1 cellular context compared by ENCODE assay signal in genomic region chr13:21987793-21988192, GRCh38.
TF ChIP-seq lines count a peak whose summit lies in the region.

No MANE protein-coding gene starts in this region.

TF ChIP-seq in K562, 482 proteins besides CTCF, POLR2A, EP300 and RAD21 (continued from another document and continues in another):
- no peak for TF ChIP-seq RREB1 (CRISPR knock-in tag; IDR thresholded peaks at IDR 0.05)
- no peak for TF ChIP-seq CGGBP1 (CRISPR knock-in tag; IDR thresholded peaks at IDR 0.05)
- no peak for TF ChIP-seq KDM4B (IDR thresholded peaks at IDR 0.05; ENCODE audit: borderline replicate concordance in 2 of 2, low read depth in 1 of 2)
- TF ChIP-seq RBM22 (IDR thresholded peaks at IDR 0.05; ENCODE audit: low read depth, low read length, poor library complexity, severe bottlenecking): no peak
- no peak for TF ChIP-seq HIVEP1 (CRISPR knock-in tag; IDR thresholded peaks at IDR 0.05)
- TF ChIP-seq MYC (IDR thresholded peaks at IDR 0.05; ENCODE audit: low read depth, low read length): no peak
- no peak for TF ChIP-seq MYC (CRISPR knock-in tag; IDR thresholded peaks at IDR 0.05; ENCODE audit: borderline replicate concordance, low read depth)
- TF ChIP-seq ZNF165 (CRISPR knock-in tag; IDR thresholded peaks at IDR 0.05; ENCODE audit: borderline replicate concordance): no peak
- no peak for TF ChIP-seq ZNF75A (CRISPR knock-in tag; IDR thresholded peaks at IDR 0.05)
- no peak for TF ChIP-seq BMI1 (IDR thresholded peaks at IDR 0.05; ENCODE audit: low read length)
- no peak for TF ChIP-seq POLR2H (tag; IDR thresholded peaks at IDR 0.05; ENCODE audit: low read depth)
- no peak for TF ChIP-seq HMBOX1 (IDR thresholded peaks at IDR 0.05)
- TF ChIP-seq PURB (CRISPR knock-in tag; IDR thresholded peaks at IDR 0.05; ENCODE audit: low read depth): no peak
- 0 out of 2 replicates have a peak, but pooled peaks have one; percentile 21 for TF ChIP-seq MEF2D (tag; conservative IDR thresholded peaks at IDR 0.05; ENCODE audit: low read depth)
- TF ChIP-seq MCM2 (IDR thresholded peaks at IDR 0.05; ENCODE audit: low read depth): no peak
- TF ChIP-seq FOXK1 (CRISPR knock-in tag; IDR thresholded peaks at IDR 0.05; ENCODE audit: borderline replicate concordance): no peak
- peak; percentile 73; the same call in 1 of the 2 replicates for TF ChIP-seq ZNF766 (CRISPR knock-in tag; conservative IDR thresholded peaks at IDR 0.05)
- no peak for TF ChIP-seq E2F1 (CRISPR knock-in tag; IDR thresholded peaks at IDR 0.05)
- TF ChIP-seq ZNF197 (CRISPR knock-in tag; IDR thresholded peaks at IDR 0.05; ENCODE audit: low read depth): no peak
- TF ChIP-seq CHAMP1 (IDR thresholded peaks at IDR 0.05): no peak
- TF ChIP-seq ZNF785 (CRISPR knock-in tag; IDR thresholded peaks at IDR 0.05): no peak
- TF ChIP-seq FOXJ2 (tag; IDR thresholded peaks at IDR 0.05): no peak
- TF ChIP-seq POLR2G (IDR thresholded peaks at IDR 0.05; ENCODE audit: low read depth, low read length): no peak
- TF ChIP-seq ZNF431 (CRISPR knock-in tag; IDR thresholded peaks at IDR 0.05): no peak
- no peak for TF ChIP-seq PHF8 (IDR thresholded peaks at IDR 0.05; ENCODE audit: borderline replicate concordance, low read length)
- no peak for TF ChIP-seq RAD51 (IDR thresholded peaks at IDR 0.05; ENCODE audit: borderline replicate concordance, low read depth)
- no peak for TF ChIP-seq DEAF1 (CRISPR knock-in tag; IDR thresholded peaks at IDR 0.05)
- TF ChIP-seq PTRF (tag; IDR thresholded peaks at IDR 0.05): no peak
- TF ChIP-seq HSF4 (CRISPR knock-in tag; IDR thresholded peaks at IDR 0.05; ENCODE audit: borderline replicate concordance): no peak
- no peak for TF ChIP-seq GATAD2B (IDR thresholded peaks at IDR 0.05; ENCODE audit: borderline replicate concordance)
- peak in 1 of 2 experiments; percentile 59; a peak in 1 of 4 replicates for TF ChIP-seq TRIM24 (IDR thresholded peaks at IDR 0.05)
- no peak for TF ChIP-seq NFE2L1 (tag; IDR thresholded peaks at IDR 0.05; ENCODE audit: borderline replicate concordance, low read depth)
- TF ChIP-seq DLX4 (CRISPR knock-in tag; IDR thresholded peaks at IDR 0.05): no peak
- no peak for TF ChIP-seq ERF (CRISPR knock-in tag; IDR thresholded peaks at IDR 0.05)
- no peak for TF ChIP-seq ZNF3 (CRISPR knock-in tag; IDR thresholded peaks at IDR 0.05)
- TF ChIP-seq TEAD4 (IDR thresholded peaks at IDR 0.05; ENCODE audit: low read length): peak; percentile 93
- no peak for TF ChIP-seq TEAD4 (CRISPR knock-in tag; IDR thresholded peaks at IDR 0.05; ENCODE audit: borderline replicate concordance)
- no peak for TF ChIP-seq GTF3C2 (IDR thresholded peaks at IDR 0.05; ENCODE audit: borderline replicate concordance, extremely low read depth, insufficient read length)
- TF ChIP-seq PRPF4 (IDR thresholded peaks at IDR 0.05; ENCODE audit: insufficient read depth, low read depth, low read length, poor library complexity, severe bottlenecking): no peak
- TF ChIP-seq RUNX1 (IDR thresholded peaks at IDR 0.05; ENCODE audit: low read depth): peak; percentile 77; the same call in 1 of the 2 replicates
- TF ChIP-seq THRAP3 (IDR thresholded peaks at IDR 0.05; ENCODE audit: borderline replicate concordance): no peak
- TF ChIP-seq LEF1 (IDR thresholded peaks at IDR 0.05): no peak; the same call in 1 of the 2 replicates
- TF ChIP-seq TEAD1 (CRISPR knock-in tag; IDR thresholded peaks at IDR 0.05): peak in 1 of 2 experiments; percentile 71; a peak in 2 of 4 replicates
- no peak for TF ChIP-seq KLF6 (CRISPR knock-in tag; IDR thresholded peaks at IDR 0.05; ENCODE audit: borderline replicate concordance)
- TF ChIP-seq MAFG (tag; conservative IDR thresholded peaks at IDR 0.05): no peak
- no peak for TF ChIP-seq PPARD (CRISPR knock-in tag; IDR thresholded peaks at IDR 0.05)
- no peak for TF ChIP-seq NR1H2 (CRISPR knock-in tag; IDR thresholded peaks at IDR 0.05)
- TF ChIP-seq PHF20 (IDR thresholded peaks at IDR 0.05; ENCODE audit: partially characterized antibody): no peak
- TF ChIP-seq HDAC2 (IDR thresholded peaks at IDR 0.05): peak; percentile 92; the same call in 1 of the 2 replicates
- TF ChIP-seq PCBP1 (IDR thresholded peaks at IDR 0.05; ENCODE audit: low read depth, low read length, poor library complexity, severe bottlenecking): no peak
- no peak for TF ChIP-seq ATF4 (CRISPR knock-in tag; IDR thresholded peaks at IDR 0.05)
